ENCODE assay signal across 20 cellular contexts in the genomic region with DNA sequence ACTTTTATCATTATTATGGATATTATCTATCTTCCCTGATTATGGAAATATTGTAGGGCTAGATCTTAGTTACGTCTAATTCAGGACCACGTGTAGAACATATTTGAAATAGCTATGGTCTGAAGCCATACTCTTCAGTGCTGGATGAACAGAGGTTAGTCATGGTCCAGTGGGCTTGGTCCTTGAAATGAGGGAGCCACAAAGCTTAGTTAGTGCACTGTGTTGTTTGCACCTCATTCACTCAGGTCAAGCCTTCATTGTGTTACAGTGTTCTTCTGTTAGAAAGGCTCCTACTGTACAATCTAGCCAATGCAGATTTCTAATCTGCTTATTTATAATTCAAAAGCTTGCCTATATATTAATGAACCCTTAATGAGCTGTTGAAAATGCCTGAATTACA.
A peak's percentile ranks its signal among the peaks of the same experiment; 100 is the strongest.
DNase-seq lines count a peak whose midpoint lies in the region; ATAC-seq and TF ChIP-seq lines count a peak whose summit lies in the region.
"Had no signal": no experiment of that assay in that cellular context is flagged by ENCODE, and none has a peak within 500 bp of the region (broad histone marks: within the 10 kb centered on the region; RNA-seq: fewer than 3 reads in every experiment).

No MANE protein-coding gene starts in this region.

- no peak for ATAC-seq in left lung
- ATAC-seq: esophagus mucosa had no signal

- H3K36me3 ChIP-seq in left lung (no peaks in the 10 kb centered on the region), mammary epithelial cell (ENCODE audit: insufficient read depth, low read length) (no peaks in the 10 kb centered on the region)
- H3K36me3 ChIP-seq: SJSA1 had no signal

- TF ChIP-seq CTCF in left lung (IDR thresholded peaks at IDR 0.05) (no peak), mammary epithelial cell (conservative IDR thresholded peaks at IDR 0.05 in 1 of 2, IDR thresholded peaks at IDR 0.05 in 1 of 2; ENCODE audit: extremely low read depth in 1 of 2, insufficient read depth in 1 of 2, low read depth in 1 of 2, low read length in 2 of 2) (no peak)

- WGBS in mammary epithelial cell (ENCODE audit: low coverage, missing lambda C conversion rate), result 100% methylated on average over 2 of the region's 2 CpGs

- DNase-seq in ACHN (peak; percentile 57), EL (peak; percentile 46), NCI-H510A treated with DMSO at 0.1 percent for 48 hours (lab: John Stamatoyannopoulos, UW) (peak; percentile 51), glomerular visceral epithelial cell (ENCODE audit: extremely low spot score) (peak; percentile 68), left lung (no peak), mammary epithelial cell (no peak), C1 segment of cervical spinal cord (lab: John Stamatoyannopoulos, UW) (no peak)
- DNase-seq in activated T-cell treated with anti-CD3 and anti-CD28 coated beads, Interleukin-2, amount 50 U/mL, for 48 hours, result no peak
- DNase-seq: activated CD4-positive, CD25-positive, alpha-beta regulatory T cell treated with anti-CD3 and anti-CD28 coated beads, Interleukin-2, amount 50 U/mL, for 72 hours; GF-D8; Kasumi-1; naive B cell; NCI-H446; PC-3; stimulated activated CD4-positive, alpha-beta T cell treated with anti-CD3 and anti-CD28 coated beads, Interleukin-2, amount 100 ng/mL, for 48 hours; T-helper 9 cell had no signal

- H3K27ac ChIP-seq in left lung, result no peak overlapping the region
- H3K27ac ChIP-seq in mammary epithelial cell (ENCODE audit: insufficient read depth, low read depth, low read length), result no peak overlapping the region
- H3K27ac ChIP-seq: parathyroid adenoma, SJSA1, skin epidermis had no signal

- H3K4me2 ChIP-seq in mammary epithelial cell (ENCODE audit: insufficient read depth, low read depth, low read length), result no peak overlapping the region

- no peaks in the 10 kb centered on the region for H4K20me1 ChIP-seq in mammary epithelial cell (ENCODE audit: insufficient read depth, low read length)

- dilution Hi-C loops in mammary epithelial cell (cut with HindIII; ENCODE audit: low sequenced_read_pairs), result no loop called here

- H3K4me1 ChIP-seq in left lung (no peaks in the 10 kb centered on the region), mammary epithelial cell (ENCODE audit: insufficient read depth, low read length) (no peaks in the 10 kb centered on the region)
- H3K4me1 ChIP-seq: SJSA1 had no signal

- CTCF ChIA-PET in mammary epithelial cell (lab: Charles Lee; ENCODE audit: low non-redundant PET), result no interaction called here

- H3K27me3 ChIP-seq in left lung (no peaks in the 10 kb centered on the region), mammary epithelial cell (ENCODE audit: insufficient read depth, low read length) (no peaks in the 10 kb centered on the region)
- H3K27me3 ChIP-seq: SJSA1 had no signal

- intact Hi-C loops in left lung (cut with DNase I), result no loop called here
- intact Hi-C loops in mammary epithelial cell (cut with micrococcal nuclease), result no loop called here

- no peak overlapping the region for H3K9ac ChIP-seq in mammary epithelial cell (ENCODE audit: insufficient read depth, low read length)
- H3K9ac ChIP-seq: parathyroid adenoma had no signal

- no peak overlapping the region for H3K4me3 ChIP-seq in left lung
- no peak overlapping the region for H3K4me3 ChIP-seq in mammary epithelial cell (replicated peaks in 1 of 3; ENCODE audit: insufficient read depth in 1 of 3, low read depth in 2 of 3, low read length in 3 of 3)
- H3K4me3 ChIP-seq: SJSA1, skin epidermis had no signal

- H2AFZ ChIP-seq in mammary epithelial cell (ENCODE audit: low read depth, low read length), result no peak overlapping the region
- H2AFZ ChIP-seq: parathyroid adenoma had no signal

- peaks cover 19% of the 10 kb centered on the region for H3K79me2 ChIP-seq in mammary epithelial cell (ENCODE audit: insufficient read depth, low read length)

- in situ Hi-C loops in ACHN (cut with HindIII; ENCODE audit: low pct_ligation_motif_present, low pct_unique_long_range_greater_than_20kb, low sequenced_read_pairs) (no loop called here), mammary epithelial cell (cut with MboI; ENCODE audit: low sequenced_read_pairs in 2 of 2) (no loop called here)

- BruUV-seq in mammary epithelial cell (replicated peaks; lab: Mats Ljungman, UMichigan), result no TSS peak

- no peaks in the 10 kb centered on the region for H3K9me3 ChIP-seq in left lung
- no peaks in the 10 kb centered on the region for H3K9me3 ChIP-seq in mammary epithelial cell (replicated peaks; ENCODE audit: insufficient read depth, low read length)
- H3K9me3 ChIP-seq: SJSA1 had no signal

Comparison
In these comparisons a context has a peak if more than half of its experiments do, and no peak if none do; other contexts are left out.
1. DNase-seq: peak in ACHN (single experiment), EL (single experiment), NCI-H510A treated with DMSO at 0.1 percent for 48 hours (single experiment) and glomerular visceral epithelial cell (single experiment); none in left lung (0 of 2), mammary epithelial cell (single experiment), C1 segment of cervical spinal cord (0 of 14) and activated T-cell treated with anti-CD3 and anti-CD28 coated beads, Interleukin-2, amount 50 U/mL, for 48 hours (0 of 2).